In the genomic region with DNA sequence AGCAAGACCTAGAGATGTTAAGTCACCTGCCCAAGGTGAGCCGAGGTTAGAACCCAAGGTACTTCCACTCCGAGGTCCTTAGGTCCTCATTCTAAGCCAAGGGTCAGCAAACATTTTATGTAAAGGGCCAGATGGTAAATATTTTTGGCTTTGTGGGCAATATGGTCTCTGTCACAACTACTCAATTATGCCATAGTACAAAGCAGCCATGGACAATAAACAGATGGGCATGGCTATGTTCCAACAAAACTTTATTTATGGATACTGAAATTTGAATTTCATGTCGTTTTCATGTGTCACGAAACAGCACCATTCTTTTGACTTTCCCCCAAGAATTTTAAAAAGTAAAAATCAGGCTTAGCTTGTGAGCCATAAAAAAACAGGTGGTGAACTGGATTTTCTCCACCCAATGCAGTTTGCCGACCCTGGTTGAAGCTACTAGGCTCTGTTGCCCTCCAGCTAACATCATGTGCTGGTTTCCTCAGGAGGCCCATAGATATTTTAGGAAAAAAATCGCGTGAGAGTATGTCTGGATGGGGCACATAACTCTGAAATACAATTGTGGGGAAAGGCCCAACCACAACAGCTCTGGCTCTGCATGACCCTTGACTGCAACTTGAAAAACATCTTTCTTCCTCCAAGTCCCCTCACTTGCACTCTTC, we compare ENCODE assay signal across 1 cellular context.
TF ChIP-seq lines count a peak whose summit lies in the region.

No MANE protein-coding gene starts in this region.

TF ChIP-seq in SK-N-SH treated with all-trans-retinoic acid at 6 μM for 48 hours, 23 proteins besides CTCF, POLR2A, EP300 and RAD21 (continued from another document):
- no peak for TF ChIP-seq RARB (CRISPR knock-in tag; IDR thresholded peaks at IDR 0.05)
- TF ChIP-seq ZC3H10 (CRISPR knock-in tag; IDR thresholded peaks at IDR 0.05), result no peak
- TF ChIP-seq BACH2 (CRISPR knock-in tag; IDR thresholded peaks at IDR 0.05; ENCODE audit: borderline replicate concordance), result no peak
- no peak for TF ChIP-seq ZNF8 (CRISPR knock-in tag; IDR thresholded peaks at IDR 0.05)
- TF ChIP-seq ZNF70 (CRISPR knock-in tag; IDR thresholded peaks at IDR 0.05), result no peak
